Comparison of ENCODE assay signal across 1 cellular context in the genomic region with DNA sequence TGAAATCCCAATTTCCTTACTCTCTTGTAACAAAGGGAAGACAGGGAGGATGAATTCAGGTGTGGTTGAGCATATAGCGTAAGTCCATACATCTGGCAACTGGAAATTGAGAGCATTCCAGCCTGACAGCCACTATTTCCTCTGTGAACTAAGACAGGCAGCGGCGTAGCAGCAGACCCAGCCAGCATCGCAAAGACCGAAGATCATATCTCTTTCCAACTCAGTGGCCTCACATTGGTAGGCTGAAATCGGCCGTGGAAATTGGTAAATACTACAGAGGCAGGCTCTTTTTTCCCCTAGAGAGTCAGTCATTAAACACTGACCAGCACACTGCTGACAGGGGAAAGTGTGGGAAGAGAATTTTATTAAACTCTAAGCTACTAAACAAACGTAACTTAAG.
TF ChIP-seq lines count a peak whose summit lies in the region.

No MANE protein-coding gene starts in this region.

TF ChIP-seq in K562, 482 proteins besides CTCF, POLR2A, EP300 and RAD21 (continued from another document):
- TF ChIP-seq, protein P1, sequence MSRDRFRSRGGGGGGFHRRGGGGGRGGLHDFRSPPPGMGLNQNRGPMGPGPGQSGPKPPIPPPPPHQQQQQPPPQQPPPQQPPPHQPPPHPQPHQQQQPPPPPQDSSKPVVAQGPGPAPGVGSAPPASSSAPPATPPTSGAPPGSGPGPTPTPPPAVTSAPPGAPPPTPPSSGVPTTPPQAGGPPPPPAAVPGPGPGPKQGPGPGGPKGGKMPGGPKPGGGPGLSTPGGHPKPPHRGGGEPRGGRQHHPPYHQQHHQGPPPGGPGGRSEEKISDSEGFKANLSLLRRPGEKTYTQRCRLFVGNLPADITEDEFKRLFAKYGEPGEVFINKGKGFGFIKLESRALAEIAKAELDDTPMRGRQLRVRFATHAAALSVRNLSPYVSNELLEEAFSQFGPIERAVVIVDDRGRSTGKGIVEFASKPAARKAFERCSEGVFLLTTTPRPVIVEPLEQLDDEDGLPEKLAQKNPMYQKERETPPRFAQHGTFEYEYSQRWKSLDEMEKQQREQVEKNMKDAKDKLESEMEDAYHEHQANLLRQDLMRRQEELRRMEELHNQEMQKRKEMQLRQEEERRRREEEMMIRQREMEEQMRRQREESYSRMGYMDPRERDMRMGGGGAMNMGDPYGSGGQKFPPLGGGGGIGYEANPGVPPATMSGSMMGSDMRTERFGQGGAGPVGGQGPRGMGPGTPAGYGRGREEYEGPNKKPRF (IDR thresholded peaks at IDR 0.05; ENCODE audit: low read depth, low read length), result no peak
- TF ChIP-seq ZNF184 (CRISPR knock-in tag; IDR thresholded peaks at IDR 0.05) (no peak), POLR2B (IDR thresholded peaks at IDR 0.05; ENCODE audit: low read depth, partially characterized antibody) (no peak), KLF10 (CRISPR knock-in tag; IDR thresholded peaks at IDR 0.05) (no peak), ARHGAP35 (IDR thresholded peaks at IDR 0.05; ENCODE audit: partially characterized antibody) (no peak), ZNF311 (CRISPR knock-in tag; IDR thresholded peaks at IDR 0.05) (no peak), RCOR1 (IDR thresholded peaks at IDR 0.05; ENCODE audit: borderline replicate concordance in 1 of 2, low read depth in 2 of 2, low read length in 2 of 2) (no peak), POLR3G (IDR thresholded peaks at IDR 0.05; ENCODE audit: extremely low read depth, insufficient read length, insufficient replicate concordance) (no peak), HNRNPH1 (optimal IDR thresholded peaks at IDR 0.05; ENCODE audit: low read depth, low read length) (no peak), PHF8 (IDR thresholded peaks at IDR 0.05; ENCODE audit: borderline replicate concordance, low read length) (no peak), CREB1 (IDR thresholded peaks at IDR 0.05) (no peak), CREB1 (CRISPR knock-in tag; IDR thresholded peaks at IDR 0.05) (no peak)
- TF ChIP-seq, protein P2, sequence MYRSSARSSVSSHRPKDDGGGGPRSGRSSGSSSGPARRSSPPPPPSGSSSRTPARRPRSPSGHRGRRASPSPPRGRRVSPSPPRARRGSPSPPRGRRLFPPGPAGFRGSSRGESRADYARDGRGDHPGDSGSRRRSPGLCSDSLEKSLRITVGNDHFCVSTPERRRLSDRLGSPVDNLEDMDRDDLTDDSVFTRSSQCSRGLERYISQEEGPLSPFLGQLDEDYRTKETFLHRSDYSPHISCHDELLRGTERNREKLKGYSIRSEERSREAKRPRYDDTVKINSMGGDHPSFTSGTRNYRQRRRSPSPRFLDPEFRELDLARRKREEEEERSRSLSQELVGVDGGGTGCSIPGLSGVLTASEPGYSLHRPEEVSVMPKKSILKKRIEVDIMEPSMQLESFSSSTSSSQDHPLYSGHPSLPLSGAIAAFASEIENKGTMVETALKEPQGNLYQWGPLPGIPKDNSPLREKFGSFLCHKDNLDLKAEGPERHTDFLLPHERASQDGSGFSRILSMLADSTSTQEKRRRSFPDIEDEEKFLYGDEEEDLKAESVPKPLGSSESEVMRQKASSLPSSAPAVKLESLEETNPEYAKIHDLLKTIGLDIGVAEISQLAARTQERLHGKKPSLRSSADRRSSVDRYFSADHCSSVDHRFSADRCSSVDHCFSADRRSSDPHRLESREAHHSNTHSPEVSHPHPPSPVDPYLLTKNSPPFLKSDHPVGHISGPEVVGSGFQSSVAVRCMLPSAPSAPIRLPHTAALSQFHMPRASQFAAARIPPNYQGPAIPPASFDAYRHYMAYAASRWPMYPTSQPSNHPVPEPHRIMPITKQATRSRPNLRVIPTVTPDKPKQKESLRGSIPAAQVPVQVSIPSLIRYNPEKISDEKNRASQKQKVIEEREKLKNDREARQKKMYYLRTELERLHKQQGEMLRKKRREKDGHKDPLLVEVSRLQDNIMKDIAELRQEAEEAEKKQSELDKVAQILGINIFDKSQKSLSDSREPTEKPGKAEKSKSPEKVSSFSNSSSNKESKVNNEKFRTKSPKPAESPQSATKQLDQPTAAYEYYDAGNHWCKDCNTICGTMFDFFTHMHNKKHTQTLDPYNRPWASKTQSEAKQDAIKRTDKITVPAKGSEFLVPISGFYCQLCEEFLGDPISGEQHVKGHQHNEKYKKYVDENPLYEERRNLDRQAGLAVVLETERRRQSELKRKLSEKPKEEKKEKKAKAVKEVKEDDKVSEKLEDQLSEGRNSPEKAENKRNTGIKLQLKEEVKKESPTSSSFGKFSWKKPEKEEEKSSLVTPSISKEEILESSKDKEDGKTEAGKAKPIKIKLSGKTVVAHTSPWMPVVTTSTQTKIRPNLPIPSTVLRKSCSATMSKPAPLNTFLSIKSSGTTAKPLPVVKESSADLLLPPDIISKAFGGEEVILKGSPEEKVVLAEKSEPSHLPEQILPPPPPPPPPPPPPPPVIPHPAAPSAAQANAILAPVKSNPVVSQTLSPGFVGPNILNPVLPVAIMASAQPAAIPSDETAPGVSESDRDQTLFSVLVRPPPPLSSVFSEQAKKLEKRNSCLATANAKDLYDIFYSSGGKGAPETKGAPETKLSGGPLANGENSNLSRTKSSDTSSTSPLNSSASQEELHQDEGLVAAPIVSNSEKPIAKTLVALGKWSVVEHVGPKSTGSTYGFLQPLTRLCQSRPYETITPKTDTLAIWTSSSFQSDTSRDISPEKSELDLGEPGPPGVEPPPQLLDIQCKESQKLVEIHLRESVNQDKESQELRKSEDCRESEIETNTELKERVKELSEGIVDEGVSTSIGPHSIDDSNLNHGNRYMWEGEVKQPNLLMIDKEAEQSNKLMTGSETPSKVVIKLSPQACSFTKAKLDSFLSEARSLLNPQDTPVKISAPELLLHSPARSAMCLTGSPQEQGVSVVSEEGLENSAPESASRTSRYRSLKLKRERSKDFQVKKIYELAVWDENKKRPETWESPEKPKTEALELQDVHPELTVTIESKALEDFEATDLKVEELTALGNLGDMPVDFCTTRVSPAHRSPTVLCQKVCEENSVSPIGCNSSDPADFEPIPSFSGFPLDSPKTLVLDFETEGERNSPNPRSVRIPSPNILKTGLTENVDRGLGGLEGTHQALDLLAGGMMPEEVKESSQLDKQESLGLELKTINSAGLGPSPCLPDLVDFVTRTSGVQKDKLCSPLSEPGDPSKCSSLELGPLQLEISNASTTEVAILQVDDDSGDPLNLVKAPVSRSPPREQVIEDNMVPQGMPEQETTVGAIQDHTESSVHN (IDR thresholded peaks at IDR 0.05; ENCODE audit: borderline replicate concordance in 1 of 2, low read depth in 1 of 2), result no peak
- TF ChIP-seq, protein P3, sequence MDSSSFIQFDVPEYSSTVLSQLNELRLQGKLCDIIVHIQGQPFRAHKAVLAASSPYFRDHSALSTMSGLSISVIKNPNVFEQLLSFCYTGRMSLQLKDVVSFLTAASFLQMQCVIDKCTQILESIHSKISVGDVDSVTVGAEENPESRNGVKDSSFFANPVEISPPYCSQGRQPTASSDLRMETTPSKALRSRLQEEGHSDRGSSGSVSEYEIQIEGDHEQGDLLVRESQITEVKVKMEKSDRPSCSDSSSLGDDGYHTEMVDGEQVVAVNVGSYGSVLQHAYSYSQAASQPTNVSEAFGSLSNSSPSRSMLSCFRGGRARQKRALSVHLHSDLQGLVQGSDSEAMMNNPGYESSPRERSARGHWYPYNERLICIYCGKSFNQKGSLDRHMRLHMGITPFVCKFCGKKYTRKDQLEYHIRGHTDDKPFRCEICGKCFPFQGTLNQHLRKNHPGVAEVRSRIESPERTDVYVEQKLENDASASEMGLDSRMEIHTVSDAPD (CRISPR knock-in tag; IDR thresholded peaks at IDR 0.05), result no peak
